19 cellular contexts compared by ENCODE assay signal in genomic region chr17:80311216-80311827, GRCh38.
"Had no signal": no experiment of that assay in that cellular context is flagged by ENCODE, and none has a peak within 500 bp of the region (broad histone marks: within the 10 kb centered on the region; RNA-seq: fewer than 3 reads in every experiment).

No MANE protein-coding gene starts in this region.

- H3K9me3 ChIP-seq: esophagus muscularis mucosa, mucosa of descending colon, right atrium auricular region, suprapubic skin, upper lobe of left lung had no signal

- DNase-seq: activated CD4-positive, alpha-beta memory T cell treated with anti-CD3 and anti-CD28 coated beads for 36 hours; activated CD4-positive, alpha-beta T cell treated with anti-CD3 and anti-CD28 coated beads for 1 hour; activated CD8-positive, alpha-beta memory T cell treated with anti-CD3 and anti-CD28 coated beads, Interleukin-2, amount 10 ng/mL, durations not matched to agents 7 days and 5 days; anterior cingulate cortex; mucosa of descending colon; naive thymus-derived CD4-positive, alpha-beta T cell; occipital lobe; stimulated activated CD4-positive, alpha-beta T cell treated with anti-CD3 and anti-CD28 coated beads, Interleukin-4, amount 100 ng/mL, for 24 hours; stimulated activated naive CD8-positive, alpha-beta T cell treated with anti-CD3 and anti-CD28 coated beads, Interleukin-15, Interleukin-2, amounts not matched to agents 100 U/mL and 50 U/mL, for 24 hours; upper lobe of left lung had no signal

- H3K4me3 Mint-ChIP-seq: activated CD4-positive, alpha-beta memory T cell treated with anti-CD3 and anti-CD28 coated beads for 36 hours; activated CD8-positive, alpha-beta memory T cell treated with anti-CD3 and anti-CD28 coated beads, Interleukin-2, amount 10 ng/mL, durations not matched to agents 7 days and 5 days; activated naive CD4-positive, alpha-beta T cell treated with anti-CD3 and anti-CD28 coated beads, Interleukin-2, amount 50 U/mL, for 24 hours; naive thymus-derived CD4-positive, alpha-beta T cell had no signal

- H3K27ac ChIP-seq: esophagus muscularis mucosa, hepatocyte, right atrium auricular region, skin epidermis, suprapubic skin, upper lobe of left lung had no signal

- H3K27me3 Mint-ChIP-seq: activated CD4-positive, alpha-beta memory T cell treated with anti-CD3 and anti-CD28 coated beads for 36 hours; activated CD8-positive, alpha-beta memory T cell treated with anti-CD3 and anti-CD28 coated beads, Interleukin-2, amount 10 ng/mL, durations not matched to agents 7 days and 5 days; activated naive CD4-positive, alpha-beta T cell treated with anti-CD3 and anti-CD28 coated beads, Interleukin-2, amount 50 U/mL, for 24 hours; naive thymus-derived CD4-positive, alpha-beta T cell; progenitor cell of endocrine pancreas had no signal

- H3K9me3 Mint-ChIP-seq: activated CD4-positive, alpha-beta memory T cell treated with anti-CD3 and anti-CD28 coated beads for 36 hours; activated naive CD4-positive, alpha-beta T cell treated with anti-CD3 and anti-CD28 coated beads, Interleukin-2, amount 50 U/mL, for 24 hours; activated T-helper 2 cell treated with anti-CD3 and anti-CD28 coated beads, Interferon-gamma antibody, Interleukin-2, Interleukin-4, amounts not matched to agents 10 μg/mL and 5 μg/mL and 100 μg/mL, durations not matched to agents 14 hours and 24 hours and 36 hours had no signal

- H3K4me3 ChIP-seq: esophagus muscularis mucosa, hepatocyte, mucosa of descending colon, right atrium auricular region, skin epidermis, suprapubic skin, upper lobe of left lung had no signal

- ATAC-seq: activated CD8-positive, alpha-beta memory T cell treated with anti-CD3 and anti-CD28 coated beads, Interleukin-2, amount 10 ng/mL, durations not matched to agents 7 days and 5 days; left lobe of liver; mucosa of descending colon; naive thymus-derived CD4-positive, alpha-beta T cell; stimulated activated naive CD8-positive, alpha-beta T cell treated with anti-CD3 and anti-CD28 coated beads, Interleukin-15, Interleukin-2, amounts not matched to agents 100 U/mL and 50 U/mL, for 24 hours had no signal

- H3K27me3 ChIP-seq: esophagus muscularis mucosa, hepatocyte, right atrium auricular region, suprapubic skin, upper lobe of left lung had no signal

- H3K27ac Mint-ChIP-seq: activated CD8-positive, alpha-beta memory T cell treated with anti-CD3 and anti-CD28 coated beads, Interleukin-2, amount 10 ng/mL, durations not matched to agents 7 days and 5 days; activated naive CD4-positive, alpha-beta T cell treated with anti-CD3 and anti-CD28 coated beads, Interleukin-2, amount 50 U/mL, for 24 hours; activated T-helper 2 cell treated with anti-CD3 and anti-CD28 coated beads, Interferon-gamma antibody, Interleukin-2, Interleukin-4, amounts not matched to agents 10 μg/mL and 5 μg/mL and 100 μg/mL, durations not matched to agents 14 hours and 24 hours and 36 hours had no signal

- H3K4me1 ChIP-seq: esophagus muscularis mucosa, right atrium auricular region, suprapubic skin, upper lobe of left lung had no signal
